Comparison of ENCODE assay signal across 1 cellular context in genomic region chr1:175267716-175268416, GRCh38.
TF ChIP-seq lines count a peak whose summit lies in the region.

No MANE protein-coding gene starts in this region.

TF ChIP-seq in HepG2, 621 proteins besides CTCF, POLR2A, EP300 and RAD21 (continued from another document):
- TF ChIP-seq DMTF1 (CRISPR knock-in tag; IDR thresholded peaks at IDR 0.05) (no peak), FOXP1 (IDR thresholded peaks at IDR 0.05) (no peak), FOXP1 (CRISPR knock-in tag; IDR thresholded peaks at IDR 0.05) (no peak), PHF20 (CRISPR knock-in tag; IDR thresholded peaks at IDR 0.05) (no peak), ZNF124 (CRISPR knock-in tag; IDR thresholded peaks at IDR 0.05) (no peak), KDM6A (CRISPR knock-in tag; IDR thresholded peaks at IDR 0.05; ENCODE audit: low read depth) (no peak)
- TF ChIP-seq, protein P1, sequence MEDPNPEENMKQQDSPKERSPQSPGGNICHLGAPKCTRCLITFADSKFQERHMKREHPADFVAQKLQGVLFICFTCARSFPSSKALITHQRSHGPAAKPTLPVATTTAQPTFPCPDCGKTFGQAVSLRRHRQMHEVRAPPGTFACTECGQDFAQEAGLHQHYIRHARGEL (CRISPR knock-in tag; IDR thresholded peaks at IDR 0.05) = no peak
